ENCODE assay signal across 28 cellular contexts in the genomic region with DNA sequence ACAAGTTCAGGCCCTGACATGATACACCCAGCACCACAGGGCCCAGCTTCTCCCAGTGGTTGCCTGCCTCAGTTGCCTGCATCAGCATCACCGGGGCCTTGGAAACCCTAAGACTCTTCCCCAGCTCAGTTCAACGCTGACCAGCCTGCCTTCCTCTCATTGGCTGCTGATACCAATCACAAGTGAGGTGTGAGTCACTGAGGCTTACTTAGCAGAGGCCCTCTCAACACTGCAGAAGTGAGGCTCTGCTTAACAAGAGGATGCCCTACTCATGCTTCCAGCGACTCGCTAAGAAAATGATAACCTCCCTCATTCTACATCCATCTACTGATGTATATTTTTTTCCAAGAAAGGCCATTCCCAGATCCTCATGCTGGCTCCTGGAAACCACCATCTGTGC.
DNase-seq lines count a peak whose midpoint lies in the region; ATAC-seq, FAIRE-seq and TF ChIP-seq lines count a peak whose summit lies in the region.
"Had no signal": no experiment of that assay in that cellular context is flagged by ENCODE, and none has a peak within 500 bp of the region (broad histone marks: within the 10 kb centered on the region; RNA-seq: fewer than 3 reads in every experiment).

No MANE protein-coding gene starts in this region.

- H2BK120ac ChIP-seq in mesendoderm (ENCODE audit: low read depth, low read length): no peak overlapping the region

- no CpG with 5 or more reads among the region's 4 CpGs for WGBS in mesendoderm (ENCODE audit: extremely low coverage, insufficient coverage, low lambda C conversion rate)

- H3K4ac ChIP-seq in mesendoderm (ENCODE audit: low read depth, low read length): no peak overlapping the region

- no peak overlapping the region for H2BK15ac ChIP-seq in mesendoderm (replicated peaks; ENCODE audit: low read depth)

- FAIRE-seq in astrocyte (lab: Jason Lieb, UNC): no peak
- FAIRE-seq: GM12891, TTC549 had no signal

- no peak overlapping the region for H2BK5ac ChIP-seq in mesendoderm (ENCODE audit: low read length)

- no peak overlapping the region for H2AFZ ChIP-seq in astrocyte (ENCODE audit: low read depth, low read length)

- H3K4me3 ChIP-seq in BLaER1 treated with 17β-estradiol and CSF1 and Interleukin-3, amounts not matched to agents 10 nM and 100 nM: no peak overlapping the region
- H3K4me3 ChIP-seq in astrocyte (ENCODE audit: insufficient read depth, low read depth, low read length): no peak overlapping the region
- no peak overlapping the region for H3K4me3 ChIP-seq in mesendoderm (ENCODE audit: low read length)
- no peak overlapping the region for H3K4me3 ChIP-seq in vagina
- H3K4me3 ChIP-seq: cardiac muscle cell, colonic mucosa, heart left ventricle, ovary had no signal

- no peak overlapping the region for H4K8ac ChIP-seq in mesendoderm (ENCODE audit: low read depth, low read length)

- H3K4me1 Mint-ChIP-seq in astrocyte (ENCODE audit: low read depth, unreplicated experiment): peaks cover 2% of the 10 kb centered on the region
- H3K4me1 Mint-ChIP-seq: activated CD4-positive, alpha-beta memory T cell treated with anti-CD3 and anti-CD28 coated beads, Interleukin-2, amount 10 ng/mL, durations not matched to agents 7 days and 5 days had no signal

- ATAC-seq in GM21576 (IDR thresholded peaks at IDR 0.05; ENCODE audit: unreplicated experiment): no peak
- ATAC-seq: activated CD4-positive, CD25-positive, alpha-beta regulatory T cell treated with anti-CD3 and anti-CD28 coated beads, Interleukin-2, amount 50 U/mL, for 24 hours; activated T-cell treated with anti-CD3 and anti-CD28 coated beads, Interleukin-2, amount 50 U/mL, for 4 hours; heart left ventricle had no signal

- no peak overlapping the region for H4K5ac ChIP-seq in mesendoderm (ENCODE audit: low read length)

- H3K79me1 ChIP-seq in mesendoderm (ENCODE audit: low read length): no peaks in the 10 kb centered on the region

- no peak overlapping the region for H3K4me3 Mint-ChIP-seq in astrocyte (ENCODE audit: unreplicated experiment)
- H3K4me3 Mint-ChIP-seq: activated CD4-positive, alpha-beta memory T cell treated with anti-CD3 and anti-CD28 coated beads, Interleukin-2, amount 10 ng/mL, durations not matched to agents 7 days and 5 days; activated T-cell treated with anti-CD3 and anti-CD28 coated beads, Interleukin-2, amount 50 U/mL, for 4 hours; CD4-positive, CD25-positive, alpha-beta regulatory T cell; HFFc6; type B pancreatic cell had no signal

- H3K36me3 Mint-ChIP-seq in astrocyte (ENCODE audit: low read depth, unreplicated experiment): no peaks in the 10 kb centered on the region
- H3K36me3 Mint-ChIP-seq: type B pancreatic cell had no signal

- H3K9me3 ChIP-seq in BLaER1 treated with 17β-estradiol and CSF1 and Interleukin-3, amounts not matched to agents 10 nM and 100 nM (replicated peaks in 1 of 11): peaks cover 0 to 8% (median 0%) of the 10 kb centered on the region in 11 experiments; a peak in 2 of 22 replicates
- H3K9me3 ChIP-seq in astrocyte (ENCODE audit: insufficient read depth, low read depth, low read length) (no peaks in the 10 kb centered on the region), vagina (no peaks in the 10 kb centered on the region)
- H3K9me3 ChIP-seq: colonic mucosa, heart left ventricle, ovary had no signal

- no peak overlapping the region for H3K18ac ChIP-seq in mesendoderm (ENCODE audit: low read length)

- H2AK5ac ChIP-seq in mesendoderm (ENCODE audit: low read length): no peak overlapping the region

- H3K27ac Mint-ChIP-seq in astrocyte (ENCODE audit: unreplicated experiment): no peak overlapping the region
- H3K27ac Mint-ChIP-seq: activated CD4-positive, alpha-beta memory T cell treated with anti-CD3 and anti-CD28 coated beads, Interleukin-2, amount 10 ng/mL, durations not matched to agents 7 days and 5 days; CD4-positive, CD25-positive, alpha-beta regulatory T cell; HFFc6; type B pancreatic cell had no signal

- no peaks in the 10 kb centered on the region for H4K20me1 ChIP-seq in BLaER1 treated with 17β-estradiol and CSF1 and Interleukin-3, amounts not matched to agents 10 nM and 100 nM
- H4K20me1 ChIP-seq in astrocyte (ENCODE audit: insufficient read depth, low read length): no peaks in the 10 kb centered on the region

- peak; percentile 4 for DNase-seq in ELR (ENCODE audit: low read depth)
- peak; percentile 27 for DNase-seq in astrocyte (ENCODE audit: low read depth)
- peak; percentile 11 for DNase-seq in mesendoderm
- DNase-seq in NCI-H345 (lab: John Stamatoyannopoulos, UW): no peak
- DNase-seq in vagina (ENCODE audit: extremely low spot score in 2 of 2): no peak
- DNase-seq: activated CD4-positive, alpha-beta memory T cell treated with anti-CD3 and anti-CD28 coated beads, Interleukin-2, amount 10 ng/mL, durations not matched to agents 7 days and 5 days; activated naive CD4-positive, alpha-beta T cell; activated T-cell treated with anti-CD3 and anti-CD28 coated beads, Interleukin-2, amount 50 U/mL, for 4 hours; amniotic stem cell; CD4-positive, CD25-positive, alpha-beta regulatory T cell; colonic mucosa; effector CD8-positive, alpha-beta T cell; EL; heart left ventricle; HFFc6; KG1; NCI-H2171; NCI-H526 treated with DMSO at 0.1 percent for 48 hours; stimulated activated CD4-positive, alpha-beta T cell treated with anti-CD3 and anti-CD28 coated beads, Interleukin-2, amount 100 ng/mL, for 48 hours; substantia nigra had no signal

- TF ChIP-seq POLR2A in vagina (IDR thresholded peaks at IDR 0.05): no peak

- peaks cover 72% of the 10 kb centered on the region for H3K27me3 Mint-ChIP-seq in astrocyte (ENCODE audit: low read depth, unreplicated experiment)
- H3K27me3 Mint-ChIP-seq: activated CD4-positive, alpha-beta memory T cell treated with anti-CD3 and anti-CD28 coated beads, Interleukin-2, amount 10 ng/mL, durations not matched to agents 7 days and 5 days; CD4-positive, CD25-positive, alpha-beta regulatory T cell; type B pancreatic cell had no signal

- H3K27me3 ChIP-seq in BLaER1 treated with 17β-estradiol and CSF1 and Interleukin-3, amounts not matched to agents 10 nM and 100 nM: no peaks in the 10 kb centered on the region
- H3K27me3 ChIP-seq in astrocyte (ENCODE audit: insufficient read depth, low read length) (peaks cover 13% of the 10 kb centered on the region), mesendoderm (ENCODE audit: insufficient read depth, low read length, poor library complexity) (no peaks in the 10 kb centered on the region), vagina (no peaks in the 10 kb centered on the region)
- H3K27me3 ChIP-seq: colonic mucosa, ovary had no signal

- H3K79me2 ChIP-seq in astrocyte (ENCODE audit: insufficient read depth, low read length) (no peaks in the 10 kb centered on the region), mesendoderm (ENCODE audit: control insufficient read depth, insufficient read depth, low read length) (no peaks in the 10 kb centered on the region)

- H3K23ac ChIP-seq in mesendoderm (ENCODE audit: low read length): no peak overlapping the region

- H3K36me3 ChIP-seq in BLaER1 treated with 17β-estradiol and CSF1 and Interleukin-3, amounts not matched to agents 10 nM and 100 nM: no peaks in the 10 kb centered on the region
- H3K36me3 ChIP-seq in astrocyte (ENCODE audit: insufficient read depth, low read length): no peaks in the 10 kb centered on the region
- H3K36me3 ChIP-seq in mesendoderm (ENCODE audit: control insufficient read depth, insufficient read depth, low read length): no peaks in the 10 kb centered on the region
- no peaks in the 10 kb centered on the region for H3K36me3 ChIP-seq in vagina
- H3K36me3 ChIP-seq: cardiac muscle cell, colonic mucosa, heart left ventricle, ovary had no signal

- H3K4me1 ChIP-seq in BLaER1 treated with 17β-estradiol and CSF1 and Interleukin-3, amounts not matched to agents 10 nM and 100 nM: peaks cover 0 to 30% (median 20%) of the 10 kb centered on the region in 10 experiments; a peak in 15 of 20 replicates
- H3K4me1 ChIP-seq in astrocyte (ENCODE audit: insufficient read depth, low read length) (no peaks in the 10 kb centered on the region), mesendoderm (ENCODE audit: control insufficient read depth, low read depth, low read length) (peaks cover 9% of the 10 kb centered on the region), vagina (peaks cover 11% of the 10 kb centered on the region)
- H3K4me1 ChIP-seq: colonic mucosa, heart left ventricle had no signal

- H3K27ac ChIP-seq in BLaER1 treated with 17β-estradiol and CSF1 and Interleukin-3, amounts not matched to agents 10 nM and 100 nM: no peak overlapping the region
- H3K27ac ChIP-seq in astrocyte (ENCODE audit: low read depth, low read length) (no peak overlapping the region), mesendoderm (ENCODE audit: low read depth, low read length) (no peak overlapping the region), vagina (no peak overlapping the region)
- H3K27ac ChIP-seq: cardiac muscle cell, colonic mucosa, heart left ventricle, ovary had no signal

- no peak for TF ChIP-seq CTCF in astrocyte (IDR thresholded peaks at IDR 0.05; ENCODE audit: insufficient read depth, low read depth, low read length)
- no peak for TF ChIP-seq CTCF in vagina (IDR thresholded peaks at IDR 0.05)

- H3K56ac ChIP-seq in mesendoderm (ENCODE audit: low read length): no peak overlapping the region

- intact Hi-C loops in vagina (cut with DNase I): no loop called here

- H3K4me2 ChIP-seq in BLaER1 treated with 17β-estradiol and CSF1 and Interleukin-3, amounts not matched to agents 10 nM and 100 nM: peak overlapping the region in 9 of 11 experiments; percentile 19 to 53 (median 39); a peak in 17 of 22 replicates
- H3K4me2 ChIP-seq in astrocyte (ENCODE audit: low read length) (no peak overlapping the region), mesendoderm (ENCODE audit: low read length) (no peak overlapping the region)

- peaks cover 2% of the 10 kb centered on the region for H3K9me3 Mint-ChIP-seq in astrocyte (ENCODE audit: unreplicated experiment)
- H3K9me3 Mint-ChIP-seq: activated CD4-positive, alpha-beta memory T cell treated with anti-CD3 and anti-CD28 coated beads, Interleukin-2, amount 10 ng/mL, durations not matched to agents 7 days and 5 days; activated T-cell treated with anti-CD3 and anti-CD28 coated beads, Interleukin-2, amount 50 U/mL, for 4 hours; type B pancreatic cell had no signal

- no peak overlapping the region for H3K9ac ChIP-seq in BLaER1 treated with 17β-estradiol and CSF1 and Interleukin-3, amounts not matched to agents 10 nM and 100 nM
- H3K9ac ChIP-seq in astrocyte (ENCODE audit: low read length): no peak overlapping the region
- H3K9ac ChIP-seq in mesendoderm (ENCODE audit: low read length): no peak overlapping the region

Comparison
In these comparisons a context has a peak if more than half of its experiments do, and no peak if none do; other contexts are left out.
1. H3K4me2 ChIP-seq: peak in BLaER1 treated with 17β-estradiol and CSF1 and Interleukin-3, amounts not matched to agents 10 nM and 100 nM (9 of 11); none in astrocyte (single experiment) and mesendoderm (single experiment).
2. DNase-seq: peak in ELR (single experiment), astrocyte (single experiment) and mesendoderm (single experiment); none in NCI-H345 (single experiment) and vagina (0 of 2).